29 cellular contexts compared by ENCODE assay signal in genomic region chr11:45535033-45535432, GRCh38.
"Had no signal": no experiment of that assay in that cellular context is flagged by ENCODE, and none has a peak within 500 bp of the region (broad histone marks: within the 10 kb centered on the region; RNA-seq: fewer than 3 reads in every experiment).

No MANE protein-coding gene starts in this region.

- ATAC-seq: naive thymus-derived CD4-positive, alpha-beta T cell; natural killer cell; psoas muscle; right cardiac atrium; right lobe of liver; stimulated activated memory B cell treated with anti-CD40 and anti-IgM and Interleukin-4, amounts not matched to agents 10 μg/mL and 1 μg/mL and 100 μg/mL, for 72 hours; stimulated activated naive CD8-positive, alpha-beta T cell treated with anti-CD3 and anti-CD28 coated beads, Interleukin-15, amount 100 ng/mL, for 72 hours; stimulated activated naive CD8-positive, alpha-beta T cell treated with anti-CD3 and anti-CD28 coated beads, Interleukin-15, Interleukin-2, amounts not matched to agents 100 U/mL and 50 U/mL, for 24 hours; upper lobe of right lung had no signal

- H3K27me3 ChIP-seq: ovary, right lobe of liver, testis, transverse colon, upper lobe of right lung, uterus had no signal

- H3K36me3 Mint-ChIP-seq: naive thymus-derived CD4-positive, alpha-beta T cell; natural killer cell; stimulated activated memory B cell treated with anti-CD40 and anti-IgM and Interleukin-4, amounts not matched to agents 10 μg/mL and 1 μg/mL and 100 μg/mL, for 72 hours; type B pancreatic cell had no signal

- H3K4me1 Mint-ChIP-seq: naive thymus-derived CD4-positive, alpha-beta T cell; natural killer cell; stimulated activated memory B cell treated with anti-CD40 and anti-IgM and Interleukin-4, amounts not matched to agents 10 μg/mL and 1 μg/mL and 100 μg/mL, for 72 hours; stimulated activated naive CD8-positive, alpha-beta T cell treated with anti-CD3 and anti-CD28 coated beads, Interleukin-15, amount 100 ng/mL, for 72 hours had no signal

- DNase-seq: naive thymus-derived CD4-positive, alpha-beta T cell; natural killer cell; occipital lobe; ovary; posterior cingulate gyrus; psoas muscle; right cardiac atrium; right lobe of liver; sigmoid colon; small intestine; stimulated activated CD4-positive, alpha-beta T cell treated with anti-CD3 and anti-CD28 coated beads, Interleukin-15, amount 100 ng/mL, for 24 hours; stimulated activated CD4-positive, alpha-beta T cell treated with anti-CD3 and anti-CD28 coated beads, Interleukin-4, amount 100 ng/mL, for 1 hour; stimulated activated CD4-positive, alpha-beta T cell treated with anti-CD3 and anti-CD28 coated beads, Interleukin-4, amount 100 ng/mL, for 4 hours; stimulated activated CD8-positive, alpha-beta memory T cell treated with anti-CD3 and anti-CD28 coated beads, Interleukin-4, amount 100 ng/mL, for 48 hours; stimulated activated naive CD4-positive, alpha-beta T cell; stimulated activated naive CD8-positive, alpha-beta T cell treated with anti-CD3 and anti-CD28 coated beads, Interleukin-15, amount 100 ng/mL, for 72 hours; stimulated activated naive CD8-positive, alpha-beta T cell treated with anti-CD3 and anti-CD28 coated beads, Interleukin-15, Interleukin-2, amounts not matched to agents 100 U/mL and 50 U/mL, for 24 hours; substantia nigra; testis; tibial artery; transverse colon; upper lobe of right lung; uterus had no signal

- H3K27ac Mint-ChIP-seq: naive thymus-derived CD4-positive, alpha-beta T cell; natural killer cell; nephron; progenitor cell of endocrine pancreas; stimulated activated memory B cell treated with anti-CD40 and anti-IgM and Interleukin-4, amounts not matched to agents 10 μg/mL and 1 μg/mL and 100 μg/mL, for 72 hours; type B pancreatic cell had no signal

- H2AFZ ChIP-seq: parathyroid adenoma had no signal

- H3K9ac ChIP-seq: parathyroid adenoma had no signal

- H3K4me3 Mint-ChIP-seq: naive thymus-derived CD4-positive, alpha-beta T cell; natural killer cell; stimulated activated memory B cell treated with anti-CD40 and anti-IgM and Interleukin-4, amounts not matched to agents 10 μg/mL and 1 μg/mL and 100 μg/mL, for 72 hours; stimulated activated naive CD8-positive, alpha-beta T cell treated with anti-CD3 and anti-CD28 coated beads, Interleukin-15, amount 100 ng/mL, for 72 hours; type B pancreatic cell had no signal

- H3K4me3 ChIP-seq: ovary, psoas muscle, right lobe of liver, sigmoid colon, suprapubic skin, testis, tibial artery, transverse colon, upper lobe of right lung, uterus had no signal

- H3K79me2 ChIP-seq: parathyroid adenoma had no signal

- H3K9me3 Mint-ChIP-seq: natural killer cell; nephron; stimulated activated memory B cell treated with anti-CD40 and anti-IgM and Interleukin-4, amounts not matched to agents 10 μg/mL and 1 μg/mL and 100 μg/mL, for 72 hours; stimulated activated naive CD8-positive, alpha-beta T cell treated with anti-CD3 and anti-CD28 coated beads, Interleukin-15, amount 100 ng/mL, for 72 hours; type B pancreatic cell had no signal

- H3K4me1 ChIP-seq: parathyroid adenoma, psoas muscle, right lobe of liver, sigmoid colon, suprapubic skin, testis, tibial artery, transverse colon, upper lobe of right lung, uterus had no signal

- H3K9me3 ChIP-seq: ovary, psoas muscle, right lobe of liver, sigmoid colon, suprapubic skin, testis, tibial artery, transverse colon, upper lobe of right lung, uterus had no signal

- H3K36me3 ChIP-seq: ovary, right lobe of liver, sigmoid colon, suprapubic skin, tibial artery, transverse colon, upper lobe of right lung, uterus had no signal

- FAIRE-seq: small intestine had no signal

- H3K27ac ChIP-seq: ovary, parathyroid adenoma, psoas muscle, right lobe of liver, sigmoid colon, suprapubic skin, testis, tibial artery, transverse colon, upper lobe of right lung, uterus had no signal
